ENCODE assay signal across 9 cellular contexts in the genomic region with DNA sequence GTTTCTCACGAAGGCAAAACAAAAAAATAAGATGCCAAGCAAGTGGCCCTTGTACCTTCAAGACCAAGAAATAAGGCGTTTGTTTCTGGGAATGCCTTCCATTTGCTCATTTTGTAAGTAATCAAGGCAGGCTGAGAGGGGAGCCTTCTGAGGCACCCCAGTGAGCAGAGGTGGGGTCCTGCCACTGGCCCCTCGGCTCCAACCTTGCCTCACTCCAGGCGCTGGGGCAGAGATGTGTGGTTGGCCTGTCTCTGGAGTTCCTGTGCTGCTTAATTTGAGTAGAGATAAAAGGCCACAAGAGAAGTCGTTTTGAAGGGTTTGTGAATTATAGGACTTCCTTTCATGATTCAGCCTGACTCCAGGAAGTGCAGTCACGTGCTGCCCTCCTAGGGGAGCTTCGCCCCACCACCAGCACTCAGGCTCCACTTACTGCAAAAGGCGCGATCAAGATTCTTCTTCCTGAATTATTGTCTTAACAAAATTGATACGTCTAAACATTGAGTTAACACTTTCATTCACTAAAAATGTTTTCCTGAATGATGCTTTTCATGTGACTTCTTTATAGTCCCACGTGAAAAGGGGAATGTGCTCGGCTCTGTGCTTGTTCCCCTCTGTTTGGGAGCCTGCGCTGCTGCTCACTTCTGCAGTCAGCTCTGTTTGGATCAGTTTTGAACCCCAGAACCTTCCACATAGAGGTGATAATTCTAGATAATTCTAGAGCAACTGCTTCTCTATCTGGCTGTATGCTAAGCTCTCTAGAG. TPM values are rescaled to one million over a fixed set of nuclear protein-coding genes. Genes with fewer than 3 reads are reported as not detected.
A peak's percentile ranks its signal among the peaks of the same experiment; 100 is the strongest.
DNase-seq lines count a peak whose midpoint lies in the region; ATAC-seq, FAIRE-seq and TF ChIP-seq lines count a peak whose summit lies in the region.
"Had no signal": no experiment of that assay in that cellular context is flagged by ENCODE, and none has a peak within 500 bp of the region (broad histone marks: within the 10 kb centered on the region; RNA-seq: fewer than 3 reads in every experiment).

No MANE protein-coding gene starts in this region.

- H3K4me1 ChIP-seq in kidney (ENCODE audit: control insufficient read depth in 1 of 2, insufficient read depth in 1 of 2, low read depth in 1 of 2, low read length in 2 of 2): peaks cover 0 to 5% of the 10 kb centered on the region in 2 donors

- no peak for FAIRE-seq in kidney (lab: Jason Lieb, UNC)

- H3K27ac Mint-ChIP-seq in nephron progenitor cell: peak overlapping the region; percentile 32

- TF ChIP-seq CTCF in nephron progenitor cell (IDR thresholded peaks at IDR 0.05): no peak
- TF ChIP-seq CTCF in kidney (IDR thresholded peaks at IDR 0.05; ENCODE audit: borderline replicate concordance, extremely low read depth, insufficient read depth): no peak

- intact Hi-C loops in kidney (cut with DNase I): no loop called here

- H3K4me3 ChIP-seq in kidney (ENCODE audit: low read length in 2 of 2): no peak overlapping the region

- peaks cover 12% of the 10 kb centered on the region for H3K27me3 Mint-ChIP-seq in nephron progenitor cell (ENCODE audit: low read depth, poor library complexity)

- peaks cover 60% of the 10 kb centered on the region for H3K4me1 Mint-ChIP-seq in nephron progenitor cell

- no peak overlapping the region for H3K9ac ChIP-seq in kidney (ENCODE audit: low read length in 2 of 2)

- H3K36me3 Mint-ChIP-seq in nephron progenitor cell (ENCODE audit: low read depth): peaks cover 4% of the 10 kb centered on the region

- no peaks in the 10 kb centered on the region for H3K9me3 ChIP-seq in kidney (ENCODE audit: control insufficient read depth in 1 of 2, low read length in 2 of 2)

- ATAC-seq in GM18511 (IDR thresholded peaks at IDR 0.05; ENCODE audit: unreplicated experiment): peak; percentile 59
- ATAC-seq in HG02981 (IDR thresholded peaks at IDR 0.05; ENCODE audit: unreplicated experiment): peak; percentile 42
- no peak for ATAC-seq in HG03378 (IDR thresholded peaks at IDR 0.05; ENCODE audit: unreplicated experiment)

- no peak overlapping the region for H3K4me3 Mint-ChIP-seq in nephron progenitor cell

- H3K27ac ChIP-seq in kidney (ENCODE audit: low read depth in 2 of 2, low read length in 2 of 2): peak overlapping the region in 1 of 2 donors; percentile 23

- peaks cover 17% of the 10 kb centered on the region for H3K9me3 Mint-ChIP-seq in nephron progenitor cell

- no peaks in the 10 kb centered on the region for H3K36me3 ChIP-seq in kidney (ENCODE audit: control insufficient read depth in 1 of 2, insufficient read depth in 2 of 2, low read length in 2 of 2)

- DNase-seq in UCSD-AML1 (lab: John Stamatoyannopoulos, UW; ENCODE audit: unreplicated experiment): peak; percentile 78
- no peak for DNase-seq in nephron progenitor cell
- no peak for DNase-seq in mesenteric fat pad (ENCODE audit: low spot score)
- no peak for DNase-seq in NCI-H2171 treated with DMSO at 0.1 percent for 48 hours (lab: John Stamatoyannopoulos, UW)
- DNase-seq in kidney: no peak
- DNase-seq: activated CD8-positive, alpha-beta memory T cell treated with anti-CD3 and anti-CD28 coated beads, Interleukin-2, amount 50 U/mL, for 48 hours had no signal

RNA-seq across cellular contexts. Expression of a gene that starts 13.7 kb away (rescaled TPM):
- total RNA-seq in mesenteric fat pad (26.7 TPM), kidney (52.2 TPM)
- 13.3 TPM for polyA plus RNA-seq in kidney (ENCODE audit: insufficient read depth, low read depth, low replicate concordance)
